Comparison of ENCODE assay signal across 3 cellular contexts in the genomic region with DNA sequence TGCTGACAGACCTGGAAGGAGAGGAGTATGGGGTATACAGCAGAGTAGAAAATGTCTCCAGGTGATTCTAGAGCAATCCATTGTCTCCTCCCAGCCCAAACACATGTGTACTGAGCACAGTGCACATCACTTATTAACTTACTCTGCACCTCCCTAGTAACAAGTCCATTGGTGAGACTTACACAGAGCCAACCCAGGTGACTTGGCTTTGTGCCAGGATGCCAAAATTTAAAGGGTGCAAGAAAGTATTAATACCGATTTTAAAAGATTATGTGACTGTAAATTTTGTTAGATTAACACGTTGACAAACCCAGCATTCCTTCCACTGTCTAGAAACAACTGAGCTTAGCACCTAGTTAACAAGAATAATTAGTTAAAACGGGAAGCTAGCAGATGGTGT. TPM values are rescaled to one million over a fixed set of nuclear protein-coding genes. Genes with fewer than 3 reads are reported as not detected.
"Had no signal": no experiment of that assay in that cellular context is flagged by ENCODE, and none has a peak within 500 bp of the region (broad histone marks: within the 10 kb centered on the region; RNA-seq: fewer than 3 reads in every experiment).

No MANE protein-coding gene starts in this region.

RNA-seq across cellular contexts. Expression of a gene that starts 58.8 kb away (rescaled TPM):
- total RNA-seq: lung microvascular endothelial cell had no signal
- polyA plus RNA-seq: hepatocyte; naive thymus-derived CD4-positive, alpha-beta T cell had no signal
